28 cellular contexts compared by ENCODE assay signal in genomic region chr22:29197096-29197495, GRCh38. TPM values are rescaled to one million over a fixed set of nuclear protein-coding genes. Genes with fewer than 3 reads are reported as not detected.
DNase-seq lines count a peak whose midpoint lies in the region; ATAC-seq, FAIRE-seq and TF ChIP-seq lines count a peak whose summit lies in the region.
"Had no signal": no experiment of that assay in that cellular context is flagged by ENCODE, and none has a peak within 500 bp of the region (broad histone marks: within the 10 kb centered on the region; RNA-seq: fewer than 3 reads in every experiment).

No MANE protein-coding gene starts in this region.

- TF ChIP-seq CTCF in HCT116 (IDR thresholded peaks at IDR 0.05 in 2 of 3, conservative IDR thresholded peaks at IDR 0.05 in 1 of 3; ENCODE audit: borderline replicate concordance in 1 of 3, insufficient read depth in 1 of 3, low read depth in 2 of 3, low read length in 2 of 3), result no peak
- no peak for TF ChIP-seq CTCF in Loucy (conservative IDR thresholded peaks at IDR 0.05; ENCODE audit: low read length)
- no peak for TF ChIP-seq CTCF in GM12878 (IDR thresholded peaks at IDR 0.05 in 2 of 3, conservative IDR thresholded peaks at IDR 0.05 in 1 of 3; ENCODE audit: control insufficient read depth in 2 of 3, extremely low read depth in 1 of 3, insufficient read depth in 1 of 3, low read depth in 3 of 3, low read length in 3 of 3)
- TF ChIP-seq CTCF in sigmoid colon (IDR thresholded peaks at IDR 0.05), result no peak

- SMC1A ChIA-PET in GM12878 (lab: Charles Lee; ENCODE audit: uncharacterized antibody, unreplicated experiment), result interaction anchor here (1.4 to 16.1 kb wide), 4 partner anchors 23 to 48 kb away, joined by 3 to 165 read pairs (median 5); no protein-coding TSS in a partner anchor

- H3K9ac ChIP-seq in HCT116 (ENCODE audit: low read length) (no peak overlapping the region), Loucy (ENCODE audit: low read depth, low read length, poor library complexity, severe bottlenecking) (no peak overlapping the region), GM12878 (ENCODE audit: control insufficient read depth, insufficient read depth, low read length) (no peak overlapping the region), trophoblast cell (ENCODE audit: low read length) (no peak overlapping the region)

- H2AK5ac ChIP-seq in trophoblast cell (ENCODE audit: low read length), result no peak overlapping the region

- TF ChIP-seq RAD21 in HCT116 (IDR thresholded peaks at IDR 0.05; ENCODE audit: low read depth) (no peak), GM12878 (IDR thresholded peaks at IDR 0.05; ENCODE audit: insufficient read depth, low read depth, low read length) (no peak)

- H3K4me2 ChIP-seq in HCT116 (ENCODE audit: low read length), result no peak overlapping the region
- peak overlapping the region; percentile 76 for H3K4me2 ChIP-seq in Loucy (ENCODE audit: low read depth, low read length, poor library complexity, severe bottlenecking)
- H3K4me2 ChIP-seq in GM12878 (ENCODE audit: control insufficient read depth, insufficient read depth), result no peak overlapping the region
- H3K4me2 ChIP-seq in trophoblast cell (ENCODE audit: low read length), result no peak overlapping the region
- H3K4me2 ChIP-seq: A549, GM23338 had no signal

- H3K27me3 ChIP-seq in HCT116 (ENCODE audit: insufficient read depth, low read length) (no peaks in the 10 kb centered on the region), Loucy (ENCODE audit: insufficient read depth, low read length, poor library complexity, severe bottlenecking) (no peaks in the 10 kb centered on the region), GM12878 (replicated peaks in 1 of 2; ENCODE audit: control insufficient read depth in 2 of 2, insufficient read depth in 2 of 2, low read length in 1 of 2) (no peaks in the 10 kb centered on the region), sigmoid colon (no peaks in the 10 kb centered on the region), trophoblast cell (ENCODE audit: insufficient read depth, low read length) (no peaks in the 10 kb centered on the region)

- POLR2A ChIA-PET in HCT116 (lab: Charles Lee), result no interaction called here
- POLR2A ChIA-PET in GM12878 (lab: Charles Lee), result interaction anchor here (0.9 to 15.3 kb wide), 3 partner anchors 8 to 31 kb away, joined by 3 to 239 read pairs (median 3); no protein-coding TSS in a partner anchor

- H4K20me1 ChIP-seq in HCT116 (ENCODE audit: insufficient read depth), result no peaks in the 10 kb centered on the region
- no peaks in the 10 kb centered on the region for H4K20me1 ChIP-seq in Loucy (ENCODE audit: insufficient read depth, low read length, poor library complexity, severe bottlenecking)
- H4K20me1 ChIP-seq in GM12878 (ENCODE audit: control insufficient read depth, insufficient read depth), result no peaks in the 10 kb centered on the region

- H3K36me3 ChIP-seq in HCT116 (ENCODE audit: control insufficient read depth in 1 of 2, insufficient read depth in 2 of 2, low read length in 2 of 2) (no peaks in the 10 kb centered on the region), Loucy (ENCODE audit: insufficient read depth, low read length) (no peaks in the 10 kb centered on the region), GM12878 (ENCODE audit: control insufficient read depth in 2 of 2, insufficient read depth in 2 of 2, low read length in 1 of 2) (no peaks in the 10 kb centered on the region; a peak in 1 of 4 replicates), sigmoid colon (no peaks in the 10 kb centered on the region), trophoblast cell (ENCODE audit: control insufficient read depth in 1 of 2, insufficient read depth in 2 of 2, low read length in 2 of 2) (no peaks in the 10 kb centered on the region)

- peaks cover 7% of the 10 kb centered on the region for H3F3A ChIP-seq in Loucy (ENCODE audit: low read depth)

- no peak overlapping the region for H3K18ac ChIP-seq in trophoblast cell (ENCODE audit: low read length)

- in situ Hi-C loops in GM12878 (cut with MboI), result no loop called here

- H3K4me1 ChIP-seq in HCT116 (ENCODE audit: control insufficient read depth in 1 of 2, insufficient read depth in 2 of 2, low read length in 2 of 2) (peaks cover 5 to 9% of the 10 kb centered on the region in 2 experiments; a peak in 3 of 4 replicates), Loucy (ENCODE audit: insufficient read depth, low read length, poor library complexity, severe bottlenecking) (peaks cover 67% of the 10 kb centered on the region), GM12878 (ENCODE audit: control insufficient read depth, insufficient read depth, low read length) (peaks cover 16% of the 10 kb centered on the region), sigmoid colon (no peaks in the 10 kb centered on the region), trophoblast cell (ENCODE audit: control insufficient read depth in 1 of 2, insufficient read depth in 2 of 2, low read length in 2 of 2) (no peaks in the 10 kb centered on the region)
- H3K4me1 ChIP-seq: A549 had no signal

- H3K23ac ChIP-seq in trophoblast cell (ENCODE audit: low read length), result no peak overlapping the region

- no peaks in the 10 kb centered on the region for H3K9me3 ChIP-seq in HCT116 (ENCODE audit: control insufficient read depth in 1 of 2, insufficient read depth in 1 of 2, low read depth in 1 of 2, low read length in 2 of 2)
- 0 out of 2 replicates have a peak, but pooled peaks cover 3% of the 10 kb centered on the region for H3K9me3 ChIP-seq in Loucy (ENCODE audit: insufficient read depth, low read depth, low read length)
- peaks cover 3% of the 10 kb centered on the region; the same call in 2 of the 3 replicates for H3K9me3 ChIP-seq in GM12878 (replicated peaks; ENCODE audit: control insufficient read depth, insufficient read depth, low read length)
- H3K9me3 ChIP-seq in sigmoid colon, result no peaks in the 10 kb centered on the region
- H3K9me3 ChIP-seq in trophoblast cell (ENCODE audit: insufficient read depth, low read depth, low read length), result no peaks in the 10 kb centered on the region
- H3K9me3 ChIP-seq: A549 had no signal

- no peak overlapping the region for H3K14ac ChIP-seq in trophoblast cell (ENCODE audit: low read length)

- no peaks in the 10 kb centered on the region for H3K79me1 ChIP-seq in trophoblast cell (ENCODE audit: low read length)

- no peak for TF ChIP-seq EP300 in GM12878 (IDR thresholded peaks at IDR 0.05; ENCODE audit: borderline replicate concordance in 1 of 2, control insufficient read depth in 1 of 2, low read depth in 2 of 2, low read length in 2 of 2)
- no peak for TF ChIP-seq EP300 in sigmoid colon (IDR thresholded peaks at IDR 0.05)

- no peak overlapping the region for H4K12ac ChIP-seq in trophoblast cell (ENCODE audit: low read depth, low read length)

- WGBS in GM12878 (ENCODE audit: insufficient coverage, insufficient replicate concordance, low lambda C conversion rate, missing lambda C conversion rate), result 89% methylated on average over 3 of the region's 3 CpGs
- WGBS in sigmoid colon, 2 donors, result 93 to 96% methylated on average over 3 of the region's 3 CpGs
- WGBS in trophoblast cell (ENCODE audit: extremely low coverage, insufficient coverage, insufficient read length), result no CpG with 5 or more reads among the region's 3 CpGs

- BruUV-seq in HCT116 (replicated peaks; lab: Mats Ljungman, UMichigan), result no TSS peak
- TSS peak; percentile 22 for BruUV-seq in GM12878 (replicated peaks; lab: Mats Ljungman, UMichigan)

- H3K27ac ChIP-seq in HCT116 (ENCODE audit: low read depth, low read length) (no peak overlapping the region), GM12878 (ENCODE audit: control insufficient read depth, insufficient read depth) (no peak overlapping the region), sigmoid colon (no peak overlapping the region), trophoblast cell (ENCODE audit: low read depth, low read length) (no peak overlapping the region)
- H3K27ac ChIP-seq: A549, RWPE1 had no signal

- H4K91ac ChIP-seq in trophoblast cell (ENCODE audit: low read depth, low read length), result no peak overlapping the region

- H3K79me2 ChIP-seq in HCT116 (ENCODE audit: insufficient read depth, low read length) (no peaks in the 10 kb centered on the region), Loucy (ENCODE audit: insufficient read depth, low read length) (peaks cover 33% of the 10 kb centered on the region; the same call in 1 of the 2 replicates), GM12878 (ENCODE audit: control insufficient read depth, insufficient read depth, low read length) (peaks cover 5% of the 10 kb centered on the region), trophoblast cell (ENCODE audit: control insufficient read depth, insufficient read depth, low read length, poor library complexity) (no peaks in the 10 kb centered on the region)

- no peak overlapping the region for H2BK120ac ChIP-seq in trophoblast cell (ENCODE audit: insufficient read depth, low read length, poor library complexity)

- FAIRE-seq in GM12878 (lab: Jason Lieb, UNC), result no peak
- FAIRE-seq: A549, G401.6 had no signal

- ATAC-seq in HCT116 (no peak), GM12878 (no peak), HG03175 (IDR thresholded peaks at IDR 0.05; ENCODE audit: unreplicated experiment) (no peak)
- ATAC-seq: A549, GM23338, Panc1 had no signal

- RAD21 ChIA-PET in HCT116 (lab: Charles Lee; ENCODE audit: low non-redundant PET in 1 of 2, low total read pairs in 2 of 2, uncharacterized antibody in 2 of 2, unreplicated experiment in 2 of 2) (no interaction called here), GM12878 (lab: Charles Lee; ENCODE audit: unreplicated experiment) (interaction anchor here (1.0 to 10.8 kb wide), 2 partner anchors 23 to 30 kb away, joined by 5 to 153 read pairs; no protein-coding TSS in a partner anchor)

- H2AFZ ChIP-seq in HCT116 (ENCODE audit: low read depth, low read length, poor library complexity, severe bottlenecking), result no peak overlapping the region
- H2AFZ ChIP-seq in Loucy (ENCODE audit: low read length), result no peak overlapping the region
- no peak overlapping the region for H2AFZ ChIP-seq in GM12878 (ENCODE audit: control insufficient read depth, low read depth, low read length)
- no peak overlapping the region for H2AFZ ChIP-seq in trophoblast cell (ENCODE audit: insufficient read depth, low read length, poor library complexity)
- H2AFZ ChIP-seq: GM23338 had no signal

- H3K9me2 ChIP-seq in HCT116 (ENCODE audit: insufficient read depth), result no peaks in the 10 kb centered on the region
- H3K9me2 ChIP-seq in Loucy (replicated peaks; ENCODE audit: low read depth, low read length), result no peaks in the 10 kb centered on the region

- no peak overlapping the region for H4K8ac ChIP-seq in trophoblast cell (ENCODE audit: low read depth, low read length)

- DNase-seq in HCT116 (ENCODE audit: low read depth, low spot score) (no peak), GM12878 (ENCODE audit: low read depth, low spot score) (no peak), sigmoid colon (peak; percentile 12), trophoblast cell (no peak)
- DNase-seq in activated CD4-positive, CD25-positive, alpha-beta regulatory T cell (lab: John Stamatoyannopoulos, UW), result no peak
- DNase-seq: AML-193; C1 segment of cervical spinal cord; CD4-positive, alpha-beta memory T cell; COR-L47; DMS53; HCEC 1CT; Kasumi-1; NCI-H1048; NCI-H1436; NCI-H187; NCI-H446; NCI-H526; SHP77; T-helper 1 cell had no signal

- H2BK12ac ChIP-seq in trophoblast cell (ENCODE audit: low read length), result no peak overlapping the region

- H3K4me3 ChIP-seq in HCT116 (replicated peaks in 1 of 2; ENCODE audit: low read depth in 1 of 2, low read length in 2 of 2) (no peak overlapping the region), Loucy (ENCODE audit: low read length, poor library complexity, severe bottlenecking) (no peak overlapping the region), GM12878 (no peak overlapping the region), sigmoid colon (no peak overlapping the region), trophoblast cell (ENCODE audit: low read depth, low read length) (no peak overlapping the region)
- H3K4me3 ChIP-seq: A549, GM23338 had no signal

- intact Hi-C loops in HCT116 (cut with micrococcal nuclease) (no loop called here), GM12878 (cut with micrococcal nuclease; ENCODE audit: unreplicated experiment) (no loop called here), sigmoid colon (cut with DNase I) (no loop called here)

- no peak overlapping the region for H2BK5ac ChIP-seq in trophoblast cell (ENCODE audit: low read depth, low read length, poor library complexity)

- no peak overlapping the region for H3K4ac ChIP-seq in trophoblast cell (ENCODE audit: low read depth, low read length)

- CTCF ChIA-PET in HCT116 (lab: Charles Lee) (no interaction called here), GM12878 (lab: Yijun Ruan, JAX) (interaction anchor here (0.8 to 1.5 kb wide), 6 partner anchors 9 to 48 kb away, joined by 3 to 8 read pairs (median 4); partner anchors contain the start of gene EMID1)

- TF ChIP-seq POLR2A in HCT116 (IDR thresholded peaks at IDR 0.05; ENCODE audit: borderline replicate concordance, extremely low read depth, insufficient read depth, insufficient read length) (no peak), GM12878 (IDR thresholded peaks at IDR 0.05; ENCODE audit: low read depth, low read length) (no peak), sigmoid colon (IDR thresholded peaks at IDR 0.05) (no peak)

RNA-seq across cellular contexts. Expression of gene EMID1, which starts 8.6 kb away (rescaled TPM):
- total RNA-seq in HCT116 (2021; ENCODE audit: unreplicated experiment) (9.6 TPM), GM12878 (2014; rRNA removed) (12.0 and 19.4 TPM in 2 replicates), GM12878 (2014; rRNA removed; fragmentation: Illumina TruSeq; extraction: Trizol) (4.3 and 5.8 TPM in 2 replicates), GM12878 (2021) (17.5 and 18.3 TPM in 2 replicates), sigmoid colon (1 to 10 TPM in 2 of 4 donors, under 1 TPM in 2; 0.27 to 4.7 (median 1.2) TPM)
- 13.4 and 16.1 TPM in 2 replicates for polyA plus RNA-seq in HCT116 (2012)
- total RNA-seq in GM12878 (2013; cell fraction: nucleolus; rRNA removed), result 185 and 191 TPM in 2 replicates
- polyA plus RNA-seq in GM12878 (2011; ENCODE audit: low read depth), result 2.5 TPM
- polyA plus RNA-seq in GM12878 (2011; rRNA removed) (29.3 and 60.3 TPM in 2 replicates), GM12878 (2014; fragmentation: Illumina TruSeq; extraction: Trizol) (0.54 and 2.3 TPM in 2 replicates), GM12878 (2014; fragmentation: Nextera tagmentation; extraction: Ambion mirVana) (1 to 10 TPM; 1.2 to 2.3 TPM), GM12878 (2014; rRNA removed) (20.7 and 23.8 TPM in 2 replicates), GM12878 (2016; fragmentation: Nextera tagmentation; extraction: Ambion mirVana) (10 to 100 TPM in 1 of 2 experiments, 1 to 10 TPM in 1; 10.0 to 13.9 TPM), sigmoid colon (1 to 10 TPM; 3.2 to 5.9 (median 3.6) TPM)
- polyA plus RNA-seq in GM12878 (2011; cell fraction: cytosol; rRNA removed), result 73.9 and 121 TPM in 2 replicates
- polyA plus RNA-seq in GM12878 (2011; cell fraction: nucleus; rRNA removed), result 196 and 245 TPM in 2 replicates
- polyA plus RNA-seq in GM12878 (2012), result 7.6 and 8.4 TPM in 2 replicates
- 53.3 and 85.9 TPM in 2 replicates for polyA minus RNA-seq in GM12878 (2011; rRNA and poly(A)+ RNA removed)
- polyA minus RNA-seq in GM12878 (2011; cell fraction: cytosol; rRNA and poly(A)+ RNA removed), result 22.1 and 26.0 TPM in 2 replicates
- polyA minus RNA-seq in GM12878 (2011; cell fraction: nucleus; rRNA and poly(A)+ RNA removed), result 59.2 and 86.3 TPM in 2 replicates
- polyA plus RNA-seq in trophoblast cell (2013), result 1.2 and 1.5 TPM in 2 replicates
- total RNA-seq: CD4-positive, alpha-beta memory T cell; HT-29; MCF 10A had no signal

Comparison
In these comparisons a context has a peak if more than half of its experiments do, and no peak if none do; other contexts are left out.
1. Of the 18 proteins assayed by ChIP-seq in both GM12878 and HCT116: peak only in GM12878: none; only in HCT116: CEBPB; in both: none; in neither: 17.